Comparison of ENCODE assay signal across 11 cellular contexts in genomic region chr1:27455166-27455811, GRCh38. TPM values are rescaled to one million over a fixed set of nuclear protein-coding genes. Genes with fewer than 3 reads are reported as not detected.
DNase-seq lines count a peak whose midpoint lies in the region; ATAC-seq, FAIRE-seq and TF ChIP-seq lines count a peak whose summit lies in the region.
"Had no signal": no experiment of that assay in that cellular context is flagged by ENCODE, and none has a peak within 500 bp of the region (broad histone marks: within the 10 kb centered on the region; RNA-seq: fewer than 3 reads in every experiment).

No MANE protein-coding gene starts in this region.

- intact Hi-C loops in activated CD8-positive, alpha-beta T cell treated with anti-CD3 and anti-CD28 coated beads for 36 hours (cut with micrococcal nuclease) = no loop called here
- intact Hi-C loops in psoas muscle (cut with DNase I) = no loop called here

- H3K27ac ChIP-seq in small intestine (ENCODE audit: low read depth in 1 of 2, low read length in 1 of 2) = peak overlapping the region in 1 of 2 donors; percentile 32
- H3K27ac ChIP-seq in psoas muscle = no peak overlapping the region

- H3K4me3 ChIP-seq in small intestine (ENCODE audit: low read depth in 1 of 2, low read length in 2 of 2) = no peak overlapping the region
- no peak overlapping the region for H3K4me3 ChIP-seq in psoas muscle
- H3K4me3 ChIP-seq: HAP-1 had no signal

- TF ChIP-seq CTCF in activated CD8-positive, alpha-beta T cell treated with anti-CD3 and anti-CD28 coated beads for 36 hours (IDR thresholded peaks at IDR 0.05) = no peak
- TF ChIP-seq CTCF in glutamatergic neuron (IDR thresholded peaks at IDR 0.05; ENCODE audit: partially characterized antibody, unreplicated experiment) (no peak), psoas muscle (IDR thresholded peaks at IDR 0.05) (no peak)

- H3K36me3 ChIP-seq in small intestine (ENCODE audit: control insufficient read depth in 2 of 2, insufficient read depth in 2 of 2, low read length in 2 of 2) (no peaks in the 10 kb centered on the region), psoas muscle (ENCODE audit: insufficient read depth in 1 of 2, low read depth in 1 of 2) (peaks cover 0 to 4% of the 10 kb centered on the region in 2 donors)
- H3K36me3 ChIP-seq: HAP-1 had no signal

- peak overlapping the region; percentile 0 for H3K4me3 Mint-ChIP-seq in activated CD8-positive, alpha-beta T cell treated with anti-CD3 and anti-CD28 coated beads for 36 hours
- H3K4me3 Mint-ChIP-seq in glutamatergic neuron (ENCODE audit: unreplicated experiment) = no peak overlapping the region

- WGBS in small intestine, 3 donors = 39 to 54% (median 43%) methylated on average over 5 of the region's 5 CpGs
- 58 to 68% (median 62%) methylated on average over 5 of the region's 5 CpGs for WGBS in psoas muscle, 3 donors

- ATAC-seq in activated CD8-positive, alpha-beta T cell treated with anti-CD3 and anti-CD28 coated beads for 36 hours = peak; percentile 83
- ATAC-seq in HG02759 (IDR thresholded peaks at IDR 0.05; ENCODE audit: unreplicated experiment) (no peak), psoas muscle (no peak), HG02852 (IDR thresholded peaks at IDR 0.05; ENCODE audit: unreplicated experiment) (no peak)

- no peak for FAIRE-seq in small intestine (lab: Jason Lieb, UNC)

- H3K27me3 Mint-ChIP-seq in activated CD8-positive, alpha-beta T cell treated with anti-CD3 and anti-CD28 coated beads for 36 hours = no peaks in the 10 kb centered on the region
- no peaks in the 10 kb centered on the region for H3K27me3 Mint-ChIP-seq in glutamatergic neuron (ENCODE audit: unreplicated experiment)

- POLR2A ChIA-PET in activated CD8-positive, alpha-beta T cell treated with anti-CD3 and anti-CD28 coated beads for 36 hours (lab: Charles Lee) = interaction anchor here (0.7 to 1.5 kb wide), 4 partner anchors 9 to 314 kb away, joined by 3 read pairs; no protein-coding TSS in a partner anchor

- CTCF ChIA-PET in activated CD8-positive, alpha-beta T cell treated with anti-CD3 and anti-CD28 coated beads for 36 hours (lab: Charles Lee) = interaction anchor here (0.8 to 1.6 kb wide), 7 partner anchors 9 to 151 kb away, joined by 3 to 5 read pairs (median 3); no protein-coding TSS in a partner anchor

- peak overlapping the region; percentile 76 for H3K27ac Mint-ChIP-seq in activated CD8-positive, alpha-beta T cell treated with anti-CD3 and anti-CD28 coated beads for 36 hours
- peak overlapping the region; percentile 36 for H3K27ac Mint-ChIP-seq in glutamatergic neuron (ENCODE audit: unreplicated experiment)

- no peaks in the 10 kb centered on the region for H3K9me3 Mint-ChIP-seq in activated CD8-positive, alpha-beta T cell treated with anti-CD3 and anti-CD28 coated beads for 36 hours
- H3K9me3 Mint-ChIP-seq in glutamatergic neuron (ENCODE audit: unreplicated experiment) = no peaks in the 10 kb centered on the region

- H3K36me3 Mint-ChIP-seq in activated CD8-positive, alpha-beta T cell treated with anti-CD3 and anti-CD28 coated beads for 36 hours (ENCODE audit: low read depth) = peaks cover 7% of the 10 kb centered on the region
- no peaks in the 10 kb centered on the region for H3K36me3 Mint-ChIP-seq in glutamatergic neuron (ENCODE audit: unreplicated experiment)

- H3K27me3 ChIP-seq in small intestine (ENCODE audit: control insufficient read depth in 2 of 2, insufficient read depth in 2 of 2, low read length in 2 of 2) = no peaks in the 10 kb centered on the region
- H3K27me3 ChIP-seq in psoas muscle (ENCODE audit: insufficient read depth in 3 of 3, low read length in 2 of 3) = no peaks in the 10 kb centered on the region

- no peaks in the 10 kb centered on the region for H3K9me3 ChIP-seq in small intestine (ENCODE audit: control insufficient read depth, low read depth)
- no peaks in the 10 kb centered on the region for H3K9me3 ChIP-seq in psoas muscle
- H3K9me3 ChIP-seq: HAP-1 had no signal

- H3K4me1 Mint-ChIP-seq in activated CD8-positive, alpha-beta T cell treated with anti-CD3 and anti-CD28 coated beads for 36 hours (ENCODE audit: low read depth) = peaks cover 39% of the 10 kb centered on the region
- peaks cover 11% of the 10 kb centered on the region for H3K4me1 Mint-ChIP-seq in glutamatergic neuron (ENCODE audit: low read depth, unreplicated experiment)

- DNase-seq in HuH-7 (ENCODE audit: low spot score) = peak; percentile 7
- DNase-seq in activated CD8-positive, alpha-beta T cell treated with anti-CD3 and anti-CD28 coated beads for 36 hours = peak; percentile 51
- no peak for DNase-seq in glutamatergic neuron
- DNase-seq in small intestine = peak; percentile 32
- no peak for DNase-seq in nucleus accumbens (lab: John Stamatoyannopoulos, UW)
- DNase-seq in psoas muscle = no peak
- DNase-seq: anterior cingulate cortex, SHP77 treated with DMSO at 0.1 percent for 48 hours had no signal

- H3K4me1 ChIP-seq in small intestine (ENCODE audit: control insufficient read depth in 2 of 2, insufficient read depth in 1 of 2, low read depth in 1 of 2, low read length in 1 of 2) = no peaks in the 10 kb centered on the region
- H3K4me1 ChIP-seq in psoas muscle = peaks cover 17% of the 10 kb centered on the region
- H3K4me1 ChIP-seq: HAP-1 had no signal

RNA-seq across cellular contexts. Expression of gene WASF2, which starts 34.7 kb away (rescaled TPM):
- 100 to 1,000 TPM; 108 to 111 TPM for total RNA-seq in activated CD8-positive, alpha-beta T cell treated with anti-CD3 and anti-CD28 coated beads for 36 hours
- total RNA-seq in glutamatergic neuron (ENCODE audit: unreplicated experiment) (47.0 TPM), psoas muscle (10 to 100 TPM; 29.4 to 40.6 (median 35.9) TPM)
- polyA plus RNA-seq in small intestine (10 to 100 TPM; 19.5 to 49.3 (median 20.5) TPM), psoas muscle (10 to 100 TPM in 2 of 3 donors, 1 to 10 TPM in 1; 7.9 to 14.2 (median 11.3) TPM)

Comparison
In these comparisons a context has a peak if more than half of its experiments do, and no peak if none do; other contexts are left out.
1. DNase-seq: peak in HuH-7 (single experiment), activated CD8-positive, alpha-beta T cell treated with anti-CD3 and anti-CD28 coated beads for 36 hours (single experiment) and small intestine (single experiment); none in glutamatergic neuron (single experiment), nucleus accumbens (0 of 56) and psoas muscle (0 of 2).